Comparison of ENCODE assay signal across 8 cellular contexts in the genomic region with DNA sequence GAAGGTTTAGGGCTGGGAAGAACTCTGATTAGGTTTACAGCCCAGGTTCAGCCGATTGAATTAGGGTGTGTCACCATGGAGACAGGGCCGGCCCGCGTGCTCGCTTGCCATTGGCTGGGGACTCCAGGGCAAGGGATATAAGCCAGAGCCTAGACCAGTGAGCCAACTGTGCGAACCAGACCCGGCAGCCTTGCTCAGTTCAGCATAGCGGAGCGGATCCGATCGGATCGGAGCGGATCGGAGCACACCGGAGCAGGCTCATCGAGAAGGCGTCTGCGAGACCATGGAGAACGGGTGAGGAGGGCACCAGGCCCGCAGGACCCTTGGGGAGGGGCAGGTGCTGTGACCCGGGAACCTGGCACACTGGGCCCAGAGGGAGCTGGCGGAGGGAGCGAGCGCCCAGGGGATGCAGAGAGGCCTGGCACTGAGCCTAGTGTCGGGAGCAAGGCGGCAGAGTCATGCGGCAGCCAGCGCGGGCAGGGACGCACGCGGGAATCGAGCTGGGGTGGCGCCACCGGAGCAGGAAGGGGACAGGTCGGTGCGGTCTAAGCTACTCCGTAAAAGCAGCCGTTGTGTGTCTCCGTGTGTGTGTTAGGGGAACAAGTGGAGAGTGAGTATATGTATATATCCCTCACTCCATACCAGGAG. TPM values are rescaled to one million over a fixed set of nuclear protein-coding genes. Genes with fewer than 3 reads are reported as not detected.
DNase-seq lines count a peak whose midpoint lies in the region; ATAC-seq and TF ChIP-seq lines count a peak whose summit lies in the region.

A gene (plus strand): TSS at position 165 of the 648 bp plus-strand sequence. CDS start 119 bp downstream, at position 284.

- intact Hi-C loops in Panc1 (cut with micrococcal nuclease; ENCODE audit: unreplicated experiment), result no loop called here

- peak; percentile 96 for DNase-seq in DMS79 treated with DMSO at 0.1 percent for 48 hours (lab: John Stamatoyannopoulos, UW)
- peak; percentile 67 for DNase-seq in Panc1 (ENCODE audit: low read depth, low spot score)
- peak; percentile 83 for DNase-seq in activated T-cell treated with anti-CD3 and anti-CD28 coated beads, Interleukin-2, amount 50 U/mL, for 4 hours
- peak; percentile 78 to 83 for DNase-seq in stimulated activated CD8-positive, alpha-beta memory T cell treated with anti-CD3 and anti-CD28 coated beads, Interleukin-7, amount 100 ng/mL, for 4 hours (ENCODE audit: low read depth in 2 of 2)

- peaks cover 37% of the 10 kb centered on the region for H3K79me2 ChIP-seq in KMS-11 (ENCODE audit: insufficient read depth, low read depth)

- no peak for TF ChIP-seq CTCF in KMS-11 (conservative IDR thresholded peaks at IDR 0.05; ENCODE audit: low read depth, low read length)
- TF ChIP-seq CTCF in Panc1 (IDR thresholded peaks at IDR 0.05), result no peak

- H4K20me1 ChIP-seq in KMS-11 (ENCODE audit: insufficient read depth), result no peaks in the 10 kb centered on the region

- CTCF ChIA-PET in Panc1 (lab: Charles Lee), result no interaction called here

- H3K9me3 ChIP-seq in Panc1 (ENCODE audit: control insufficient read depth, insufficient read depth, low read depth, low read length), result no peaks in the 10 kb centered on the region
- H3K9me3 ChIP-seq in muscle layer of duodenum (ENCODE audit: control insufficient read depth in 1 of 2, low read length in 2 of 2), result no peaks in the 10 kb centered on the region

- no peaks in the 10 kb centered on the region for H3K27me3 Mint-ChIP-seq in activated T-cell treated with anti-CD3 and anti-CD28 coated beads, Interleukin-2, amount 50 U/mL, for 4 hours (ENCODE audit: low read depth)

- TSS peak; percentile 78 for BruUV-seq in Panc1 (replicated peaks; lab: Mats Ljungman, UMichigan)

- H3K9me3 Mint-ChIP-seq in activated T-cell treated with anti-CD3 and anti-CD28 coated beads, Interleukin-2, amount 50 U/mL, for 4 hours, result no peaks in the 10 kb centered on the region

- H3K36me3 ChIP-seq in KMS-11 (ENCODE audit: insufficient read depth) (no peaks in the 10 kb centered on the region; the same call in 1 of the 2 replicates), Panc1 (ENCODE audit: control insufficient read depth, insufficient read depth, low read length) (peaks cover 4% of the 10 kb centered on the region), muscle layer of duodenum (ENCODE audit: control insufficient read depth in 1 of 2, insufficient read depth in 2 of 2, low read length in 2 of 2) (peaks cover 3 to 4% of the 10 kb centered on the region in 2 donors)

- H3K4me1 ChIP-seq in KMS-11 (ENCODE audit: low read depth, poor library complexity, severe bottlenecking) (peaks cover 23% of the 10 kb centered on the region), Panc1 (ENCODE audit: control insufficient read depth, insufficient read depth, low read length) (peaks cover 3% of the 10 kb centered on the region), muscle layer of duodenum (ENCODE audit: control insufficient read depth in 1 of 2, insufficient read depth in 2 of 2, low read length in 2 of 2) (peaks cover 0 to 14% of the 10 kb centered on the region in 2 donors)

- in situ Hi-C loops in Panc1 (cut with HindIII; ENCODE audit: low pct_unique_long_range_greater_than_20kb, low sequenced_read_pairs), result no loop called here

- H3K27ac ChIP-seq in KMS-11 (peak within 1 kb of the TSS; percentile 86), Panc1 (ENCODE audit: low read length) (peak within 1 kb of the TSS; percentile 74), muscle layer of duodenum (ENCODE audit: low read length) (peak within 1 kb of the TSS; percentile 92)

- H3K36me3 Mint-ChIP-seq in activated T-cell treated with anti-CD3 and anti-CD28 coated beads, Interleukin-2, amount 50 U/mL, for 4 hours (ENCODE audit: insufficient read depth), result peaks cover 27% of the 10 kb centered on the region

- no peaks in the 10 kb centered on the region for H3K27me3 ChIP-seq in KMS-11 (ENCODE audit: insufficient read depth, low read depth)
- H3K27me3 ChIP-seq in Panc1 (ENCODE audit: control insufficient read depth, insufficient read depth, low read length), result no peaks in the 10 kb centered on the region
- no peaks in the 10 kb centered on the region for H3K27me3 ChIP-seq in muscle layer of duodenum (ENCODE audit: low read depth, low read length)

- peak within 1 kb of the TSS; percentile 89 for H3K9ac ChIP-seq in KMS-11

- H3K4me3 Mint-ChIP-seq in activated T-cell treated with anti-CD3 and anti-CD28 coated beads, Interleukin-2, amount 50 U/mL, for 4 hours, result peak within 1 kb of the TSS; percentile 94

- no peak within 1 kb of the TSS for H3K4me3 ChIP-seq in KMS-11 (IDR thresholded peaks at IDR 0.05; ENCODE audit: insufficient read depth, low read depth, low read length)
- H3K4me3 ChIP-seq in Panc1 (ENCODE audit: low read depth in 2 of 2, low read length in 2 of 2), result peak within 1 kb of the TSS; percentile 82 to 96
- peak within 1 kb of the TSS; percentile 65 to 89 for H3K4me3 ChIP-seq in muscle layer of duodenum (ENCODE audit: low read depth in 1 of 2, low read length in 2 of 2)

- peak within 1 kb of the TSS; percentile 90; the same call in 1 of the 2 replicates for H3K4me2 ChIP-seq in KMS-11

- peak within 1 kb of the TSS; percentile 66 for H2AFZ ChIP-seq in KMS-11 (ENCODE audit: low read depth)

- peaks cover 41% of the 10 kb centered on the region for H3K4me1 Mint-ChIP-seq in activated T-cell treated with anti-CD3 and anti-CD28 coated beads, Interleukin-2, amount 50 U/mL, for 4 hours (ENCODE audit: low read depth)

- POLR2A ChIA-PET in Panc1 (lab: Charles Lee), result interaction anchor here (0.9 to 1.1 kb wide), 2 partner anchors 8 to 126 kb away, joined by 3 to 4 read pairs; a partner anchor contains a TSS

- peak; percentile 94 for ATAC-seq in GM21786 (IDR thresholded peaks at IDR 0.05; ENCODE audit: unreplicated experiment)
- peak; percentile 98 for ATAC-seq in Panc1
- ATAC-seq in activated T-cell treated with anti-CD3 and anti-CD28 coated beads, Interleukin-2, amount 50 U/mL, for 4 hours, result peak; percentile 93 to 94
- ATAC-seq in esophagus mucosa, result peak; percentile 97

RNA-seq across cellular contexts. Expression of the gene that starts here (rescaled TPM):
- total RNA-seq in Panc1 (2021; ENCODE audit: unreplicated experiment) (35.1 TPM), esophagus mucosa (76.4 TPM)
- polyA plus RNA-seq in Panc1 (2012; ENCODE audit: insufficient read length), result 25.7 TPM
- total RNA-seq in activated T-cell treated with anti-CD3 and anti-CD28 coated beads, Interleukin-2, amount 50 U/mL, for 4 hours, result 100 to 1,000 TPM; 198 to 236 (median 221) TPM
